1 cellular context compared by ENCODE assay signal in the genomic region with DNA sequence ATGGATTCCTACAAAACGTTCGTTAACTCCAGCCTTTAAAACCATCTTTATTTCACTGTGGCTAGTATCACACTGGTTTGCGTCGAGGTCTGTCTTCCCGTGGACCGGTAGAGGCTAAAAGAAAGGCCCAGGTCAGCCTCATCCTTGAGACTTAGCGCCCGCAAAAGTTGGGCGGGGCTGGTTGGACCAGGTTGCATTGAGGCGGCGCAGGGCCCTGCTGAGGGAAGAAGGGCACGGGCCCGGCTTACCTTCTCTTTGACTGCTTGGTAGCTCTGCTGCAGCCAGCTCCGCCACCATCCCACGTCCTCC.
TF ChIP-seq lines count a peak whose summit lies in the region.

No MANE protein-coding gene starts in this region.

TF ChIP-seq in HepG2, 621 proteins besides CTCF, POLR2A, EP300 and RAD21 (continued from another document):
- no peak for TF ChIP-seq ZNF451 (CRISPR knock-in tag; IDR thresholded peaks at IDR 0.05)
